8 cellular contexts compared by ENCODE assay signal in genomic region chr13:31161583-31162150, GRCh38.
A peak's percentile ranks its signal among the peaks of the same experiment; 100 is the strongest.
DNase-seq lines count a peak whose midpoint lies in the region; ATAC-seq and TF ChIP-seq lines count a peak whose summit lies in the region.

HSPH1 (minus strand) TSS chr13:31161904; CDS start chr13:31161582, 322 bp downstream.

- peaks cover 2% of the 10 kb centered on the region; the same call in 1 of the 2 replicates for H3K36me3 ChIP-seq in WERI-Rb-1

- H3K27me3 ChIP-seq in WERI-Rb-1 (ENCODE audit: insufficient read depth, low read depth, severe bottlenecking): no peaks in the 10 kb centered on the region

- TF ChIP-seq CTCF in AG09309 (IDR thresholded peaks at IDR 0.05; ENCODE audit: control insufficient read depth, insufficient read depth, low read depth, low read length, missing control alignments) (peak; percentile 30), WERI-Rb-1 (IDR thresholded peaks at IDR 0.05; ENCODE audit: low read depth, low read length) (no peak)

- DNase-seq in AG09309 (ENCODE audit: low read depth) (peak; percentile 85), NCI-H2227 (lab: John Stamatoyannopoulos, UW; ENCODE audit: unreplicated experiment) (peak; percentile 95), WERI-Rb-1 (peak; percentile 92), cerebellar cortex (ENCODE audit: low spot score) (peak; percentile 97), islet precursor cell (peak; percentile 99)
- DNase-seq in stimulated activated CD4-positive, alpha-beta T cell treated with anti-CD3 and anti-CD28 coated beads, Interleukin-12 subunit alpha, Interleukin-12 subunit beta, amount 100 ng/mL, for 48 hours (ENCODE audit: low read depth in 2 of 3, low spot score in 1 of 3): peak; percentile 95 to 99 (median 98)

- H3K27ac ChIP-seq in WERI-Rb-1: peak within 1 kb of the TSS; percentile 95

- H3K9me3 ChIP-seq in WERI-Rb-1 (ENCODE audit: severe bottlenecking): no peaks in the 10 kb centered on the region

- peak within 1 kb of the TSS; percentile 98 for H3K4me3 ChIP-seq in AG09309 (ENCODE audit: control insufficient read depth, low read depth, low read length)
- peak within 1 kb of the TSS; percentile 60 for H3K4me3 ChIP-seq in WERI-Rb-1 (ENCODE audit: low read depth, low read length)

- ATAC-seq in GM18873 (IDR thresholded peaks at IDR 0.05; ENCODE audit: low FRiP score, unreplicated experiment): peak; percentile 81
- peak; percentile 76 for ATAC-seq in HG03139 (IDR thresholded peaks at IDR 0.05; ENCODE audit: unreplicated experiment)

Comparison
In these comparisons a context has a peak if more than half of its experiments do, and no peak if none do; other contexts are left out.
1. Peak in every context shown above with its lines: DNase-seq, ATAC-seq, H3K4me3 ChIP-seq and H3K27ac ChIP-seq.